ENCODE assay signal across 34 cellular contexts in the genomic region with DNA sequence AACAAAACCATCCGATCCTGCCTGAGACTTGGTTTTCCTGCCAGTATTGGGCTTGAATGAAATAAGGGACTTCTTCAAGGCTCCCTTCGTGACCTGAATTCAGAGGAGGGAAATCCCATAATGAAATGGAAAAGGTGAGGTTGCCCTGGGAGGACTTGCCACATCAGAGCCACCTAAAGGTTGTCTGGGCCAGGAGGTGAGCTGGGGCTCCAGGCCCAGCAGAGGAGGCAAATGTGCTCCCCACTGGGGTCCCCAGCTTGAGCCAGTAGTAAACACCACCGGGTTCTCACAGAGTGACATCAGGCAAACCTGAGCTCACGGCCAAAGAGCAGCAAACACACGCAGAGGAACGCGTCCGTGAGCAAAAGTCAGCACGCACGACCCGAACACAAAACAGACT.
"Had no signal": no experiment of that assay in that cellular context is flagged by ENCODE, and none has a peak within 500 bp of the region (broad histone marks: within the 10 kb centered on the region; RNA-seq: fewer than 3 reads in every experiment).

No MANE protein-coding gene starts in this region.

- DNase-seq: Karpas-422, Kasumi-1, MG63, MM.1S, MV-4-11, NCI-H1048, NCI-H1092, NCI-H1092 treated with DMSO at 0.1 percent for 48 hours, NCI-H1105, NCI-H1105 treated with DMSO at 0.1 percent for 48 hours, NCI-H1417, NCI-H1417 treated with DMSO at 0.1 percent for 48 hours, NCI-H1436, NCI-H1436 treated with DMSO at 0.1 percent for 48 hours, NCI-H146, NCI-H1694, NCI-H1694 treated with DMSO at 0.1 percent for 48 hours, NCI-H187, NCI-H187 treated with DMSO at 0.1 percent for 48 hours, NCI-H1930, NCI-H2029, NCI-H2029 treated with DMSO at 0.1 percent for 48 hours, NCI-H2081, NCI-H2081 treated with DMSO at 0.1 percent for 48 hours, NCI-H2107, NCI-H2171, NCI-H2171 treated with DMSO at 0.1 percent for 48 hours, NCI-H2227 treated with DMSO at 0.1 percent for 48 hours, NCI-H226, NCI-H345, NCI-H446, NCI-H446 treated with DMSO at 0.1 percent for 48 hours, NCI-H510A, NCI-H510A treated with DMSO at 0.1 percent for 48 hours had no signal

- H3K36me3 ChIP-seq: MG63 had no signal

- H3K4me3 ChIP-seq: MG63 had no signal
